In the genomic region with DNA sequence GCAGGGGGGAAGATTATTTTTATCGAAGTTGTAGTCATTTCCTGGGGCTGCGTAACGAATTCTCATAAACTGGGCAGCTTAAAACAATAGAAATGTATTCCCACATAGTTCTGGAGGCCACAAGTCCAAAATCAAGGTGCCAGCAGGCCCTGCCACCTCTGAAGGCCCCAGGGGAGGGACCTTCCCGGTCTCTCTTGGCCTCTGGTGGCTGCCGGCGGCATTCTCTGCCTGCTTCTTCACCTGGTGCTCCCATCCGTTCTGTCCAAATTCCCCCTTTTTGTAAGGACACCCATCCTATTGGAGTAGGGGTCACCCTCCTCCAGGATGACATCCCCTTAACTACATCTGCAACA, we compare ENCODE assay signal across 14 cellular contexts.
DNase-seq lines count a peak whose midpoint lies in the region; ATAC-seq and TF ChIP-seq lines count a peak whose summit lies in the region.
"Had no signal": no experiment of that assay in that cellular context is flagged by ENCODE, and none has a peak within 500 bp of the region (broad histone marks: within the 10 kb centered on the region; RNA-seq: fewer than 3 reads in every experiment).

No MANE protein-coding gene starts in this region.

- no peaks in the 10 kb centered on the region for H3K36me3 Mint-ChIP-seq in activated naive CD4-positive, alpha-beta T cell treated with anti-CD3 and anti-CD28 coated beads, Interleukin-2, amount 50 U/mL, for 24 hours
- no peaks in the 10 kb centered on the region for H3K36me3 Mint-ChIP-seq in activated naive CD8-positive, alpha-beta T cell
- no peaks in the 10 kb centered on the region for H3K36me3 Mint-ChIP-seq in naive B cell

- H3K4me3 Mint-ChIP-seq in activated naive CD4-positive, alpha-beta T cell treated with anti-CD3 and anti-CD28 coated beads, Interleukin-2, amount 50 U/mL, for 24 hours = peak overlapping the region; percentile 78
- H3K4me3 Mint-ChIP-seq in activated naive CD8-positive, alpha-beta T cell = peak overlapping the region; percentile 76
- peak overlapping the region; percentile 72 to 90 (median 82) for H3K4me3 Mint-ChIP-seq in naive B cell
- H3K4me3 Mint-ChIP-seq: HFFc6 had no signal

- no peak overlapping the region for H3K4me3 ChIP-seq in transverse colon
- H3K4me3 ChIP-seq: ascending aorta, ovary had no signal

- no peaks in the 10 kb centered on the region for H3K27me3 Mint-ChIP-seq in activated naive CD4-positive, alpha-beta T cell treated with anti-CD3 and anti-CD28 coated beads, Interleukin-2, amount 50 U/mL, for 24 hours
- H3K27me3 Mint-ChIP-seq in activated naive CD8-positive, alpha-beta T cell = no peaks in the 10 kb centered on the region
- H3K27me3 Mint-ChIP-seq in naive B cell = peaks cover 0 to 12% (median 0%) of the 10 kb centered on the region in 3 donors

- no peaks in the 10 kb centered on the region for H3K36me3 ChIP-seq in transverse colon
- H3K36me3 ChIP-seq: ascending aorta, ovary had no signal

- ATAC-seq in naive B cell (ENCODE audit: low read depth in 2 of 2) (peak in 1 of 2 donors; percentile 6), HG03108 (IDR thresholded peaks at IDR 0.05; ENCODE audit: unreplicated experiment) (no peak), HG03378 (IDR thresholded peaks at IDR 0.05; ENCODE audit: unreplicated experiment) (no peak)

- peaks cover 13 to 35% (median 23%) of the 10 kb centered on the region in 4 donors for H3K4me1 ChIP-seq in transverse colon
- H3K4me1 ChIP-seq: ascending aorta had no signal

- no peak for TF ChIP-seq CTCF in transverse colon (IDR thresholded peaks at IDR 0.05)

- intact Hi-C loops in transverse colon (cut with DNase I; ENCODE audit: low total_unique reads) = no loop called here

- peaks cover 31% of the 10 kb centered on the region for H3K4me1 Mint-ChIP-seq in activated naive CD4-positive, alpha-beta T cell treated with anti-CD3 and anti-CD28 coated beads, Interleukin-2, amount 50 U/mL, for 24 hours
- H3K4me1 Mint-ChIP-seq in activated naive CD8-positive, alpha-beta T cell (ENCODE audit: low read depth) = peaks cover 30% of the 10 kb centered on the region
- H3K4me1 Mint-ChIP-seq in naive B cell = peaks cover 14 to 29% (median 20%) of the 10 kb centered on the region in 3 donors

- WGBS in transverse colon (ENCODE audit: low coverage in 1 of 2), 2 donors = 78 to 80% methylated on average over 1 to 7 of the region's 7 CpGs

- TF ChIP-seq POLR2A in transverse colon (IDR thresholded peaks at IDR 0.05) = no peak

- H3K27me3 ChIP-seq in transverse colon = no peaks in the 10 kb centered on the region
- H3K27me3 ChIP-seq: ascending aorta, ovary had no signal

- H3K27ac ChIP-seq in transverse colon = peak overlapping the region; percentile 64 to 77 (median 72)
- H3K27ac ChIP-seq: ascending aorta, ovary had no signal

- in situ Hi-C loops in transverse colon (cut with MboI; ENCODE audit: low pct_ligation_motif_present in 1 of 4, low pct_unique_long_range_greater_than_20kb in 1 of 4, low sequenced_read_pairs in 3 of 4) = no loop called here

- DNase-seq in activated naive CD4-positive, alpha-beta T cell treated with Interleukin-2 at 50 U/mL for 16 hours = no peak
- DNase-seq in naive B cell (peak; percentile 6), transverse colon (no peak), DMS153 treated with DMSO at 0.1 percent for 48 hours (lab: John Stamatoyannopoulos, UW; ENCODE audit: unreplicated experiment) (no peak)
- DNase-seq: AML-193, HFFc6, Karpas-422, NCI-H2081, ovary had no signal

- TF ChIP-seq EP300 in transverse colon (IDR thresholded peaks at IDR 0.05; ENCODE audit: low read depth) = no peak

- H3K9me3 ChIP-seq in transverse colon = no peaks in the 10 kb centered on the region
- H3K9me3 ChIP-seq: ascending aorta, ovary had no signal

- H3K9me3 Mint-ChIP-seq in activated naive CD4-positive, alpha-beta T cell treated with anti-CD3 and anti-CD28 coated beads, Interleukin-2, amount 50 U/mL, for 24 hours = no peaks in the 10 kb centered on the region
- no peaks in the 10 kb centered on the region for H3K9me3 Mint-ChIP-seq in activated naive CD8-positive, alpha-beta T cell (ENCODE audit: low read depth)
- peaks cover 0 to 1% (median 0%) of the 10 kb centered on the region in 7 donors for H3K9me3 Mint-ChIP-seq in naive B cell
- H3K9me3 Mint-ChIP-seq: HFFc6 had no signal

- peak overlapping the region; percentile 96 for H3K27ac Mint-ChIP-seq in activated naive CD4-positive, alpha-beta T cell treated with anti-CD3 and anti-CD28 coated beads, Interleukin-2, amount 50 U/mL, for 24 hours
- peak overlapping the region; percentile 94 for H3K27ac Mint-ChIP-seq in activated naive CD8-positive, alpha-beta T cell
- H3K27ac Mint-ChIP-seq in naive B cell = peak overlapping the region; percentile 58 to 97 (median 94)
- H3K27ac Mint-ChIP-seq: HFFc6 had no signal
